ENCODE assay signal across 25 cellular contexts in the genomic region with DNA sequence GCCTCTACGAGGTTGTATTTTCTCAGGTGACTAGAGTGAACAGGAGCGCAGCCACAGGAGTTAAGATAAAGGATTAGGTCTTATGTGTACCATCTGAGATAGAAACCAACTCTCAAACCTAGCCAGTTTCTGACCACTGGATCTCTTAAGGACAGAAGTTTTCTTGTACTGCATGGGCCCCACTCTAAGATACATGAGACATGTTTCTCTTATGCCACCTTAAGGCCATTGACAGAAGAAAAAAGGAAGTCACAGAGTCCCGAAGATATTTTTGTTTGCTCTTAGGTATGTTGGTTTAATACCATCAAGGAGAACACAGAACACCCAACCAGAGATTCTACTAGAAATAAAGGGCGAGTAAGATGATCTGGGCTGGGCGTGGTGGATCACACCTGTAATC.
DNase-seq lines count a peak whose midpoint lies in the region; ATAC-seq and TF ChIP-seq lines count a peak whose summit lies in the region.
"Had no signal": no experiment of that assay in that cellular context is flagged by ENCODE, and none has a peak within 500 bp of the region (broad histone marks: within the 10 kb centered on the region; RNA-seq: fewer than 3 reads in every experiment).

No MANE protein-coding gene starts in this region.

- no peaks in the 10 kb centered on the region for H3K9me3 ChIP-seq in PC-3 (ENCODE audit: low read length)
- H3K9me3 ChIP-seq: esophagus muscularis mucosa, gastrocnemius medialis, psoas muscle, suprapubic skin, vagina had no signal

- CTCF ChIA-PET in PC-3 (lab: Charles Lee): no interaction called here

- H3F3A ChIP-seq in PC-3 (ENCODE audit: low read length, unreplicated experiment) (no peaks in the 10 kb centered on the region), GM23338 (replicated peaks; ENCODE audit: low read depth) (no peaks in the 10 kb centered on the region)

- H3K27me3 ChIP-seq in GM06990 (replicated peaks; ENCODE audit: control insufficient read depth, insufficient read depth, low read length): no peaks in the 10 kb centered on the region
- no peaks in the 10 kb centered on the region for H3K27me3 ChIP-seq in PC-3 (ENCODE audit: low read length)
- H3K27me3 ChIP-seq in GM23338 (ENCODE audit: insufficient read depth): no peaks in the 10 kb centered on the region
- H3K27me3 ChIP-seq: esophagus muscularis mucosa, gastrocnemius medialis, suprapubic skin, vagina had no signal

- H3K4me2 ChIP-seq in PC-3 (ENCODE audit: low read length) (no peak overlapping the region), GM23338 (no peak overlapping the region)

- H3K4me3 ChIP-seq in GM06990 (replicated peaks; ENCODE audit: low read depth, low read length) (no peak overlapping the region), PC-3 (ENCODE audit: low read length) (no peak overlapping the region), GM23338 (no peak overlapping the region)
- H3K4me3 ChIP-seq: esophagus muscularis mucosa, gastrocnemius medialis, GM23248, lung, psoas muscle, suprapubic skin, vagina had no signal

- peaks cover 21% of the 10 kb centered on the region for H3K36me3 Mint-ChIP-seq in nephron (ENCODE audit: low read depth)
- no peaks in the 10 kb centered on the region for H3K36me3 Mint-ChIP-seq in GM23338 (ENCODE audit: low read depth)

- BruUV-seq in PC-3 (replicated peaks; lab: Mats Ljungman, UMichigan): no TSS peak

- no peak overlapping the region for H3K9ac ChIP-seq in PC-3 (ENCODE audit: low read length)
- H3K9ac ChIP-seq: GM23248 had no signal

- H3K9me2 ChIP-seq in PC-3 (replicated peaks; ENCODE audit: low read length) (no peaks in the 10 kb centered on the region), GM23338 (ENCODE audit: insufficient read depth) (no peaks in the 10 kb centered on the region)

- intact Hi-C loops in PC-3 (cut with micrococcal nuclease): loop anchor here (5.0 kb wide), 1 partner anchor 208 kb away; no protein-coding TSS in a partner anchor

- DNase-seq in GM06990 (ENCODE audit: extremely low read depth, insufficient read length) (no peak), HT1080 (ENCODE audit: low read depth) (peak; percentile 20), PC-3 (no peak), GM23338 (ENCODE audit: low spot score) (no peak), SHP77 (lab: John Stamatoyannopoulos, UW) (no peak)
- DNase-seq: activated CD4-positive, alpha-beta T cell treated with anti-CD3 and anti-CD28 coated beads, Interleukin-2, amount 50 U/mL, for 4 hours; activated effector memory CD4-positive, alpha-beta T cell treated with anti-CD3 and anti-CD28 coated beads, Interleukin-2, amount 50 U/mL, for 16 hours; CD4-positive, alpha-beta T cell; effector memory CD8-positive, alpha-beta T cell; gastrocnemius medialis; GDM1; GM23248; islet precursor cell; NCI-H1694 treated with DMSO at 0.1 percent for 48 hours; NCI-H2171 treated with DMSO at 0.1 percent for 48 hours; NCI-H526 treated with DMSO at 0.1 percent for 48 hours; psoas muscle; SHP77 treated with DMSO at 0.1 percent for 48 hours had no signal

- H4K20me1 ChIP-seq in PC-3 (ENCODE audit: low read length) (no peaks in the 10 kb centered on the region), GM23338 (replicated peaks; ENCODE audit: insufficient read depth) (no peaks in the 10 kb centered on the region)

- peak overlapping the region in 2 of 3 experiments; percentile 65 to 76 for H3K27ac Mint-ChIP-seq in nephron
- H3K27ac Mint-ChIP-seq in GM23338: no peak overlapping the region
- H3K27ac Mint-ChIP-seq: CD4-positive, alpha-beta T cell; effector memory CD8-positive, alpha-beta T cell had no signal

- no peaks in the 10 kb centered on the region for H3K4me1 ChIP-seq in PC-3 (ENCODE audit: insufficient read depth, low read length)
- H3K4me1 ChIP-seq in GM23338 (ENCODE audit: insufficient read depth): no peaks in the 10 kb centered on the region

- no peak overlapping the region for H3K27ac ChIP-seq in PC-3 (ENCODE audit: low read length)
- no peak overlapping the region for H3K27ac ChIP-seq in GM23338 (ENCODE audit: low read depth)
- H3K27ac ChIP-seq: esophagus muscularis mucosa, gastrocnemius medialis, GM23248, psoas muscle, suprapubic skin, vagina had no signal

- H3K4me3 Mint-ChIP-seq in nephron (no peak overlapping the region), GM23338 (no peak overlapping the region)
- H3K4me3 Mint-ChIP-seq: brain; CD4-positive, alpha-beta T cell; effector memory CD8-positive, alpha-beta T cell had no signal

- TF ChIP-seq CTCF in GM06990 (IDR thresholded peaks at IDR 0.05; ENCODE audit: insufficient read depth, low read length, poor library complexity, severe bottlenecking): peak; percentile 17
- 0 out of 2 replicates have a peak, but pooled peaks have one; percentile 11 for TF ChIP-seq CTCF in PC-3 (conservative IDR thresholded peaks at IDR 0.05; ENCODE audit: low read depth, low read length)
- no peak for TF ChIP-seq CTCF in nephron (IDR thresholded peaks at IDR 0.05; ENCODE audit: unreplicated experiment in 3 of 3)
- peak in 1 of 2 experiments; percentile 26; a peak in 2 of 4 replicates for TF ChIP-seq CTCF in GM23338 (conservative IDR thresholded peaks at IDR 0.05; ENCODE audit: low read depth in 2 of 2)

- peaks cover 11% of the 10 kb centered on the region for H3K9me3 Mint-ChIP-seq in nephron
- no peaks in the 10 kb centered on the region for H3K9me3 Mint-ChIP-seq in GM23338
- H3K9me3 Mint-ChIP-seq: effector memory CD8-positive, alpha-beta T cell had no signal

- H2AFZ ChIP-seq in PC-3 (ENCODE audit: low read length) (no peak overlapping the region), GM23338 (no peak overlapping the region)
- H2AFZ ChIP-seq: GM23248 had no signal

- peaks cover 63% of the 10 kb centered on the region for H3K4me1 Mint-ChIP-seq in nephron
- H3K4me1 Mint-ChIP-seq in GM23338: peaks cover 12% of the 10 kb centered on the region

- peaks cover 1% of the 10 kb centered on the region for H3K36me3 ChIP-seq in GM06990 (ENCODE audit: control insufficient read depth, insufficient read depth, low read length)
- no peaks in the 10 kb centered on the region for H3K36me3 ChIP-seq in PC-3 (ENCODE audit: low read depth, low read length)
- H3K36me3 ChIP-seq in GM23338 (ENCODE audit: insufficient read depth): no peaks in the 10 kb centered on the region
- H3K36me3 ChIP-seq: esophagus muscularis mucosa, gastrocnemius medialis, suprapubic skin, vagina had no signal

- POLR2A ChIA-PET in PC-3 (lab: Charles Lee; ENCODE audit: unreplicated experiment): no interaction called here

- ATAC-seq in PC-3 (peak; percentile 40; the same call in 1 of the 2 replicates), GM23338 (no peak), GM21360 (IDR thresholded peaks at IDR 0.05; ENCODE audit: unreplicated experiment) (no peak)
- ATAC-seq: effector memory CD8-positive, alpha-beta T cell; gastrocnemius medialis; psoas muscle had no signal

- H3K79me2 ChIP-seq in PC-3 (ENCODE audit: low read length) (no peaks in the 10 kb centered on the region), GM23338 (replicated peaks; ENCODE audit: insufficient read depth) (no peaks in the 10 kb centered on the region)

- H3K27me3 Mint-ChIP-seq in nephron (ENCODE audit: low read depth): peaks cover 4% of the 10 kb centered on the region
- no peaks in the 10 kb centered on the region for H3K27me3 Mint-ChIP-seq in GM23338 (ENCODE audit: insufficient read depth, low read depth, poor library complexity)
- H3K27me3 Mint-ChIP-seq: brain; CD4-positive, alpha-beta T cell had no signal

TF ChIP-seq in GM23338, 12 proteins besides CTCF, POLR2A, EP300 and RAD21:
- TF ChIP-seq EZH2 (IDR thresholded peaks at IDR 0.05; ENCODE audit: low read depth, unreplicated experiment): no peak
TF ChIP-seq in GM23338: peak in this region for 0.

Comparison
In these comparisons a context has a peak if more than half of its experiments do, and no peak if none do; other contexts are left out.
1. CTCF ChIP-seq: peak in GM06990 (single experiment) and PC-3 (single experiment); none in nephron (0 of 3).